ENCODE assay signal across 10 cellular contexts in the genomic region with DNA sequence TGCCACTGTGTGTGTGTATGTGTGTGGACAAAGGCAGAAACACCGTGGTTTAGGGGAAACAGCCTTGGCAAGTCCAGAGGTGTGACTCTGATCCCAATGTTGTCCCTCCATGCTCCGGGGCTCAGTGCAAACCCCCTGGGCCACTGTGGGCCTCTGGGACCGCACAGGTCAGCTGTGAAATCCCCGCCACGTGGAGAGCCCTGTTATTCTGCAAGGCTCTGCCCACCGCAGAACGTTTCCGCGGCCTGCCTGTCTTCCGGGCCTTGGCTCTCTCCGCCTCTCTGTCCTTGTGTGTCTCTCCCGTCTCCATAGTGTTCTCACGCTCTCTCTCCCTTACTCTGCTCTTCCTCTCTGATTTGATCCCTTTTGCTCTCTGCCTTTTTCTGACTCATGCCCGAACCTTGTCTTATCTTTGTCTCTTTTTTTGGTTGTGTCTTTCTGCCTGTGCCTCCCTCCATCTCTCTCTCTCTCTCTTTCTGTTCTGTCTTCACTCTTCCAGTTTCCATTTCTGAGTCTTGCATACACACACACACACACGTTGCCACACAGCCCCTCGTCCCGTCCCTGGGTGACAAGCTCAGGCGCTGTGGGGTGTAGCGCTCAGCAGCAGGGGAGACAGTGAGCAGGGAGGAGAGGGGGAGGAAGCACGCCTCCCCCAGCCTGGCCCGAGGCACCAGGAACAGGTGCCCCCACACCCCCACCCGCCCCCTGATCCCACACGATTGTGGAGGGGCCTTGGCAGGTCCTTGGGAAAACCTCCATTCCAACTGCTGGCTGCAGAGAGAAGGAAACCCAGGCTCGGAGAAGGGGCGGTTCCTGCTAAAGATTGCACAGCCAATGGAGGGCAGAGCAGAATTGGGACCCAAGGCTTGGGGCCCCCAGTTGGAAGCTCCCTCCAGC. TPM values are rescaled to one million over a fixed set of nuclear protein-coding genes. Genes with fewer than 3 reads are reported as not detected.
DNase-seq lines count a peak whose midpoint lies in the region; ATAC-seq, FAIRE-seq and TF ChIP-seq lines count a peak whose summit lies in the region.
"Had no signal": no experiment of that assay in that cellular context is flagged by ENCODE, and none has a peak within 500 bp of the region (broad histone marks: within the 10 kb centered on the region; RNA-seq: fewer than 3 reads in every experiment).

No MANE protein-coding gene starts in this region.

- POLR2A ChIA-PET in CD8-positive, alpha-beta T cell (lab: Charles Lee), result no interaction called here
- POLR2A ChIA-PET in K562 (lab: Yijun Ruan, JAX), result interaction anchor here (0.7 kb wide), 1 partner anchor 53 kb away, joined by 3 read pairs; no protein-coding TSS in a partner anchor

- TF ChIP-seq POLR2A in K562 (conservative IDR thresholded peaks at IDR 0.05) (no peak), gastrocnemius medialis (IDR thresholded peaks at IDR 0.05) (no peak)

- H3K36me3 Mint-ChIP-seq in CD8-positive, alpha-beta T cell, result no peaks in the 10 kb centered on the region

- H3K4me3 Mint-ChIP-seq in CD8-positive, alpha-beta T cell, result peak overlapping the region; percentile 59

- CTCF ChIA-PET in CD8-positive, alpha-beta T cell (lab: Charles Lee), result interaction anchor here (1.7 kb wide), 1 partner anchor 29 kb away, joined by 4 read pairs; no protein-coding TSS in a partner anchor
- CTCF ChIA-PET in K562 (lab: Yijun Ruan, JAX; ENCODE audit: low intra/inter-chr PET ratio), result no interaction called here

- no peak for TF ChIP-seq CTCF in CD8-positive, alpha-beta T cell (IDR thresholded peaks at IDR 0.05)
- TF ChIP-seq CTCF in K562 (IDR thresholded peaks at IDR 0.05 in 2 of 3, conservative IDR thresholded peaks at IDR 0.05 in 1 of 3; ENCODE audit: insufficient read depth in 2 of 3, low read depth in 1 of 3, low read length in 3 of 3), result no peak
- TF ChIP-seq CTCF in mucosa of descending colon (IDR thresholded peaks at IDR 0.05), result no peak
- no peak for TF ChIP-seq CTCF in gastrocnemius medialis (IDR thresholded peaks at IDR 0.05 in 4 of 5, conservative IDR thresholded peaks at IDR 0.05 in 1 of 5)

- TF ChIP-seq RAD21 in K562 (CRISPR knock-in tag; conservative IDR thresholded peaks at IDR 0.05 in 1 of 2, IDR thresholded peaks at IDR 0.05 in 1 of 2), result no peak

- H3K79me2 ChIP-seq in K562 (ENCODE audit: control insufficient read depth, insufficient read depth, low read length), result no peaks in the 10 kb centered on the region

- 5% methylated on average over 21 of the region's 25 CpGs for WGBS in K562 (ENCODE audit: insufficient coverage, low coverage, missing lambda C conversion rate)

- H3K4me3 ChIP-seq in CD8-positive, alpha-beta T cell (ENCODE audit: low read depth, low read length), result no peak overlapping the region
- no peak overlapping the region for H3K4me3 ChIP-seq in K562
- no peak overlapping the region for H3K4me3 ChIP-seq in mucosa of descending colon
- no peak overlapping the region for H3K4me3 ChIP-seq in gastrocnemius medialis

- H3K9me1 ChIP-seq in K562 (ENCODE audit: control insufficient read depth, insufficient read depth, low read length), result no peaks in the 10 kb centered on the region

- BruUV-seq in K562 (replicated peaks; lab: Mats Ljungman, UMichigan), result no TSS peak

- ATAC-seq in CD8-positive, alpha-beta T cell, result peak; percentile 27
- ATAC-seq in K562 (peak; percentile 40), mucosa of descending colon (peak; percentile 24), gastrocnemius medialis (no peak)
- ATAC-seq: PC-3 had no signal

- H3K27ac Mint-ChIP-seq in CD8-positive, alpha-beta T cell, result no peak overlapping the region

- peaks cover 9% of the 10 kb centered on the region; the same call in 1 of the 2 replicates for H4K20me1 ChIP-seq in K562 (replicated peaks; ENCODE audit: control insufficient read depth, insufficient read depth, low read length)

- H3K4me2 ChIP-seq in K562 (ENCODE audit: insufficient read depth, low read length), result no peak overlapping the region

- TF ChIP-seq EP300 in K562 (IDR thresholded peaks at IDR 0.05; ENCODE audit: low read length), result no peak

- in situ Hi-C loops in K562 (cut with MboI), result no loop called here
- in situ Hi-C loops in gastrocnemius medialis (cut with MboI; ENCODE audit: low sequenced_read_pairs in 4 of 4), result no loop called here

- H3K9me3 ChIP-seq in CD8-positive, alpha-beta T cell (ENCODE audit: low read length), result no peaks in the 10 kb centered on the region
- H3K9me3 ChIP-seq in K562 (replicated peaks; ENCODE audit: control insufficient read depth, insufficient read depth, low read depth, low read length) (no peaks in the 10 kb centered on the region), mucosa of descending colon (no peaks in the 10 kb centered on the region), gastrocnemius medialis (no peaks in the 10 kb centered on the region)

- H3K4me1 ChIP-seq in CD8-positive, alpha-beta T cell (ENCODE audit: insufficient read depth, low read length), result peaks cover 25% of the 10 kb centered on the region
- H3K4me1 ChIP-seq in K562 (replicated peaks in 1 of 2; ENCODE audit: control insufficient read depth in 2 of 2, insufficient read depth in 2 of 2, low read length in 2 of 2), result peaks cover 0 to 38% of the 10 kb centered on the region in 2 experiments; a peak in 3 of 5 replicates
- H3K4me1 ChIP-seq in mucosa of descending colon (ENCODE audit: low read depth), result no peaks in the 10 kb centered on the region
- no peaks in the 10 kb centered on the region for H3K4me1 ChIP-seq in gastrocnemius medialis

- no peaks in the 10 kb centered on the region for H3K36me3 ChIP-seq in CD8-positive, alpha-beta T cell (ENCODE audit: insufficient read depth, low read length)
- H3K36me3 ChIP-seq in K562 (ENCODE audit: control insufficient read depth, insufficient read depth, low read length) (no peaks in the 10 kb centered on the region), mucosa of descending colon (ENCODE audit: low read depth) (no peaks in the 10 kb centered on the region), gastrocnemius medialis (no peaks in the 10 kb centered on the region)

- H3K27ac ChIP-seq in CD8-positive, alpha-beta T cell (ENCODE audit: low read depth, low read length), result no peak overlapping the region
- no peak overlapping the region for H3K27ac ChIP-seq in K562 (ENCODE audit: extremely low read depth, low read depth, low read length)
- peak overlapping the region in 1 of 4 donors; percentile 14 for H3K27ac ChIP-seq in gastrocnemius medialis

- DNase-seq in CD8-positive, alpha-beta T cell, result peak in 1 of 7 experiments; percentile 33
- DNase-seq in Kasumi-1 (lab: John Stamatoyannopoulos, UW) (peak; percentile 85 to 90), K562 (ENCODE audit: extremely low read depth in 1 of 4, low spot score in 3 of 4) (peak in 2 of 4 experiments; percentile 9 to 13), mucosa of descending colon (no peak), NCI-H2107 treated with DMSO at 0.1 percent for 48 hours (lab: John Stamatoyannopoulos, UW; ENCODE audit: unreplicated experiment) (no peak), gastrocnemius medialis (no peak), SHP77 treated with DMSO at 0.1 percent for 48 hours (lab: John Stamatoyannopoulos, UW) (no peak), HK-2 (ENCODE audit: unreplicated experiment) (no peak)
- DNase-seq: PC-3 had no signal

- H3K9me3 Mint-ChIP-seq in CD8-positive, alpha-beta T cell, result no peaks in the 10 kb centered on the region

- no peak overlapping the region for H2AFZ ChIP-seq in K562 (ENCODE audit: low read depth, low read length)

- peaks cover 19% of the 10 kb centered on the region for H3K4me1 Mint-ChIP-seq in CD8-positive, alpha-beta T cell (ENCODE audit: low read depth)

- H3K27me3 ChIP-seq in CD8-positive, alpha-beta T cell (ENCODE audit: insufficient read depth, low read length), result peaks cover 18% of the 10 kb centered on the region
- H3K27me3 ChIP-seq in K562 (ENCODE audit: control insufficient read depth in 2 of 2, insufficient read depth in 2 of 2, low read length in 2 of 2) (peaks cover 11 to 37% of the 10 kb centered on the region in 2 experiments), gastrocnemius medialis (peaks cover 57 to 81% (median 76%) of the 10 kb centered on the region in 3 donors)

- H3K27me3 Mint-ChIP-seq in CD8-positive, alpha-beta T cell (ENCODE audit: low read depth), result peaks cover 45% of the 10 kb centered on the region

- H3K9ac ChIP-seq in K562 (ENCODE audit: insufficient read depth in 1 of 2, low read depth in 2 of 2, low read length in 2 of 2), result peak overlapping the region in 1 of 2 experiments; percentile 5; a peak in 1 of 4 replicates

- intact Hi-C loops in CD8-positive, alpha-beta T cell (cut with DNase I, micrococcal nuclease), result no loop called here
- intact Hi-C loops in K562 (cut with micrococcal nuclease), result no loop called here
- intact Hi-C loops in mucosa of descending colon (cut with DNase I, micrococcal nuclease), result no loop called here
- intact Hi-C loops in gastrocnemius medialis (cut with DNase I; ENCODE audit: low total_unique reads), result no loop called here

- no peak for FAIRE-seq in K562 (lab: Jason Lieb, UNC)

RNA-seq across cellular contexts. Expression of a gene that starts 3.0 kb away (rescaled TPM):
- not detected for total RNA-seq in CD8-positive, alpha-beta T cell
- total RNA-seq in K562 (2011; cell fraction: chromatin; rRNA removed; ENCODE audit: low replicate concordance), result not detected in 2 replicates
- total RNA-seq in K562 (2011; cell fraction: nucleolus; rRNA removed), result not detected in 2 replicates
- total RNA-seq in K562 (2011; cell fraction: nucleoplasm; rRNA removed), result not detected in 2 replicates
- total RNA-seq in K562 (2014; rRNA removed) (not detected in 2 replicates), K562 (2014; rRNA removed; fragmentation: Illumina TruSeq; extraction: Trizol) (not detected in 2 replicates), K562 (2015; rRNA removed; fragmentation: Illumina TruSeq; extraction: Trizol) (not detected in 2 replicates), K562 (2021) (not detected in 2 replicates), mucosa of descending colon (1 to 10 TPM in 2 of 3 donors, under 1 TPM in 1; 0.55 to 8.7 (median 1.3) TPM), gastrocnemius medialis (under 1 TPM in 1 of 4 donors, not detected in 3; 0.41 TPM)
- polyA plus RNA-seq in K562 (2011; rRNA removed) (not detected in 2 replicates), K562 (2014; fragmentation: Illumina TruSeq; extraction: Trizol) (not detected in 2 replicates), K562 (2014; fragmentation: Nextera tagmentation; extraction: Ambion mirVana) (under 1 TPM in 1 of 2 experiments, not detected in 1; 0.08 TPM), K562 (2014; rRNA removed) (not detected in 2 replicates)
- not detected in 2 replicates for polyA plus RNA-seq in K562 (2011; cell fraction: cytosol; rRNA removed)
- not detected in 2 replicates for polyA plus RNA-seq in K562 (2011; cell fraction: nucleus; rRNA removed)
- 0.17 and 0.36 TPM in 2 replicates for polyA plus RNA-seq in K562 (2012)
- polyA minus RNA-seq in K562 (2011; rRNA and poly(A)+ RNA removed), result not detected in 2 replicates
- polyA minus RNA-seq in K562 (2011; cell fraction: cytosol; rRNA and poly(A)+ RNA removed), result not detected in 2 replicates
- not detected in 2 replicates for polyA minus RNA-seq in K562 (2011; cell fraction: nucleus; rRNA and poly(A)+ RNA removed)

RNA-seq across cellular contexts. Expression of a gene that starts 30.7 kb away (rescaled TPM):
- total RNA-seq in CD8-positive, alpha-beta T cell, result 100 to 1,000 TPM; 514 to 558 TPM
- 299 and 811 TPM in 2 replicates for total RNA-seq in K562 (2011; cell fraction: chromatin; rRNA removed; ENCODE audit: low replicate concordance)
- total RNA-seq in K562 (2011; cell fraction: nucleolus; rRNA removed), result 301 and 324 TPM in 2 replicates
- total RNA-seq in K562 (2011; cell fraction: nucleoplasm; rRNA removed), result 310 and 346 TPM in 2 replicates
- total RNA-seq in K562 (2014; rRNA removed), result 32.2 and 36.0 TPM in 2 replicates
- total RNA-seq in K562 (2014; rRNA removed; fragmentation: Illumina TruSeq; extraction: Trizol), result 6.0 and 8.4 TPM in 2 replicates
- 16.3 and 17.2 TPM in 2 replicates for total RNA-seq in K562 (2015; rRNA removed; fragmentation: Illumina TruSeq; extraction: Trizol)
- total RNA-seq in K562 (2021), result 116 and 146 TPM in 2 replicates
- 28.1 and 70.4 TPM in 2 replicates for polyA plus RNA-seq in K562 (2011; rRNA removed)
- polyA plus RNA-seq in K562 (2011; cell fraction: cytosol; rRNA removed), result 32.2 and 33.2 TPM in 2 replicates
- 546 and 794 TPM in 2 replicates for polyA plus RNA-seq in K562 (2011; cell fraction: nucleus; rRNA removed)
- polyA plus RNA-seq in K562 (2012), result 103 and 172 TPM in 2 replicates
- polyA plus RNA-seq in K562 (2014; fragmentation: Illumina TruSeq; extraction: Trizol), result 44.5 and 79.0 TPM in 2 replicates
- polyA plus RNA-seq in K562 (2014; fragmentation: Nextera tagmentation; extraction: Ambion mirVana), result 1 to 10 TPM in 1 of 2 experiments, under 1 TPM in 1; 0.74 to 2.3 TPM
- 125 and 144 TPM in 2 replicates for polyA plus RNA-seq in K562 (2014; rRNA removed)
- polyA minus RNA-seq in K562 (2011; rRNA and poly(A)+ RNA removed), result 16.0 and 20.5 TPM in 2 replicates
- polyA minus RNA-seq in K562 (2011; cell fraction: cytosol; rRNA and poly(A)+ RNA removed), result 21.1 and 33.8 TPM in 2 replicates
- 88.3 and 112 TPM in 2 replicates for polyA minus RNA-seq in K562 (2011; cell fraction: nucleus; rRNA and poly(A)+ RNA removed)
- total RNA-seq in mucosa of descending colon, result 100 to 1,000 TPM; 157 to 214 (median 199) TPM
- 10 to 100 TPM in 3 of 4 donors, 1 to 10 TPM in 1; 9.9 to 49.5 (median 15.5) TPM for total RNA-seq in gastrocnemius medialis

RNA-seq across cellular contexts. Expression of a gene that starts 45.3 kb away (rescaled TPM):
- total RNA-seq in CD8-positive, alpha-beta T cell, result 1 to 10 TPM; 2.3 to 2.7 TPM
- 0.53 TPM in 1 of 2 replicates, not detected in the other for total RNA-seq in K562 (2011; cell fraction: chromatin; rRNA removed; ENCODE audit: low replicate concordance)
- 1.2 TPM in 2 replicates for total RNA-seq in K562 (2011; cell fraction: nucleolus; rRNA removed)
- 0.44 and 0.61 TPM in 2 replicates for total RNA-seq in K562 (2011; cell fraction: nucleoplasm; rRNA removed)
- total RNA-seq in K562 (2014; rRNA removed) (0.64 and 1.6 TPM in 2 replicates), K562 (2014; rRNA removed; fragmentation: Illumina TruSeq; extraction: Trizol) (0.10 TPM in 1 of 2 replicates, not detected in the other), K562 (2015; rRNA removed; fragmentation: Illumina TruSeq; extraction: Trizol) (0.38 and 0.43 TPM in 2 replicates), K562 (2021) (0.58 and 0.74 TPM in 2 replicates), mucosa of descending colon (10 to 100 TPM in 2 of 3 donors, 1 to 10 TPM in 1; 9.2 to 21.6 (median 20.9) TPM), gastrocnemius medialis (1 to 10 TPM; 1.5 to 4.9 (median 3.4) TPM)
- polyA plus RNA-seq in K562 (2011; rRNA removed) (0.11 and 0.12 TPM in 2 replicates), K562 (2014; fragmentation: Illumina TruSeq; extraction: Trizol) (0.06 and 0.28 TPM in 2 replicates), K562 (2014; fragmentation: Nextera tagmentation; extraction: Ambion mirVana) (under 1 TPM; 0.23 to 0.34 TPM), K562 (2014; rRNA removed) (0.15 and 0.32 TPM in 2 replicates)
- polyA plus RNA-seq in K562 (2011; cell fraction: cytosol; rRNA removed), result 0.32 and 0.64 TPM in 2 replicates
- 0.24 and 0.43 TPM in 2 replicates for polyA plus RNA-seq in K562 (2011; cell fraction: nucleus; rRNA removed)
- 0.35 and 0.48 TPM in 2 replicates for polyA plus RNA-seq in K562 (2012)
- polyA minus RNA-seq in K562 (2011; rRNA and poly(A)+ RNA removed), result 0.28 TPM in 1 of 2 replicates, not detected in the other
- 0.91 and 0.95 TPM in 2 replicates for polyA minus RNA-seq in K562 (2011; cell fraction: cytosol; rRNA and poly(A)+ RNA removed)
- 0.89 and 1.8 TPM in 2 replicates for polyA minus RNA-seq in K562 (2011; cell fraction: nucleus; rRNA and poly(A)+ RNA removed)

RNA-seq across cellular contexts. Expression of a gene that starts 53.5 kb away (rescaled TPM):
- 10 to 100 TPM; 15.3 TPM for total RNA-seq in CD8-positive, alpha-beta T cell
- not detected in 2 replicates for total RNA-seq in K562 (2011; cell fraction: chromatin; rRNA removed; ENCODE audit: low replicate concordance)
- total RNA-seq in K562 (2011; cell fraction: nucleolus; rRNA removed), result not detected in 2 replicates
- total RNA-seq in K562 (2011; cell fraction: nucleoplasm; rRNA removed), result not detected in 2 replicates
- not detected in 2 replicates for total RNA-seq in K562 (2014; rRNA removed)
- total RNA-seq in K562 (2014; rRNA removed; fragmentation: Illumina TruSeq; extraction: Trizol), result not detected in 2 replicates
- 0.23 and 0.54 TPM in 2 replicates for total RNA-seq in K562 (2015; rRNA removed; fragmentation: Illumina TruSeq; extraction: Trizol)
- 0.20 and 0.24 TPM in 2 replicates for total RNA-seq in K562 (2021)
- polyA plus RNA-seq in K562 (2011; rRNA removed), result not detected in 2 replicates
- polyA plus RNA-seq in K562 (2011; cell fraction: cytosol; rRNA removed), result not detected in 2 replicates
- not detected in 2 replicates for polyA plus RNA-seq in K562 (2011; cell fraction: nucleus; rRNA removed)
- 0.40 and 7.6 TPM in 2 replicates for polyA plus RNA-seq in K562 (2012)
- 0.12 TPM in 1 of 2 replicates, not detected in the other for polyA plus RNA-seq in K562 (2014; fragmentation: Illumina TruSeq; extraction: Trizol)
- polyA plus RNA-seq in K562 (2014; fragmentation: Nextera tagmentation; extraction: Ambion mirVana), result not detected
- 0.12 TPM in 1 of 2 replicates, not detected in the other for polyA plus RNA-seq in K562 (2014; rRNA removed)
- polyA minus RNA-seq in K562 (2011; rRNA and poly(A)+ RNA removed), result not detected in 2 replicates
- not detected in 2 replicates for polyA minus RNA-seq in K562 (2011; cell fraction: cytosol; rRNA and poly(A)+ RNA removed)
- polyA minus RNA-seq in K562 (2011; cell fraction: nucleus; rRNA and poly(A)+ RNA removed), result not detected in 2 replicates
- 10 to 100 TPM in 2 of 3 donors, 1 to 10 TPM in 1; 5.4 to 26.7 (median 17.1) TPM for total RNA-seq in mucosa of descending colon
- total RNA-seq in gastrocnemius medialis, result 1 to 10 TPM in 3 of 4 donors, under 1 TPM in 1; 0.12 to 3.5 (median 2.9) TPM
- total RNA-seq: epithelial cell of proximal tubule, PC-3 had no signal

RNA-seq across cellular contexts. Expression of a gene that starts 54.8 kb away (rescaled TPM):
- not detected for total RNA-seq in CD8-positive, alpha-beta T cell
- not detected in 2 replicates for total RNA-seq in K562 (2011; cell fraction: chromatin; rRNA removed; ENCODE audit: low replicate concordance)
- total RNA-seq in K562 (2011; cell fraction: nucleolus; rRNA removed), result not detected in 2 replicates
- not detected in 2 replicates for total RNA-seq in K562 (2011; cell fraction: nucleoplasm; rRNA removed)
- total RNA-seq in K562 (2014; rRNA removed) (not detected in 2 replicates), K562 (2014; rRNA removed; fragmentation: Illumina TruSeq; extraction: Trizol) (not detected in 2 replicates), K562 (2015; rRNA removed; fragmentation: Illumina TruSeq; extraction: Trizol) (not detected in 2 replicates), K562 (2021) (0.29 and 0.38 TPM in 2 replicates), mucosa of descending colon (100 to 1,000 TPM; 130 to 446 (median 319) TPM), gastrocnemius medialis (1 to 10 TPM in 2 of 4 donors, under 1 TPM in 1, not detected in 1; 0.83 to 4.6 (median 4.2) TPM)
- polyA plus RNA-seq in K562 (2011; rRNA removed) (0.09 and 0.15 TPM in 2 replicates), K562 (2014; fragmentation: Illumina TruSeq; extraction: Trizol) (not detected in 2 replicates), K562 (2014; fragmentation: Nextera tagmentation; extraction: Ambion mirVana) (not detected), K562 (2014; rRNA removed) (0.96 TPM in 1 of 2 replicates, not detected in the other)
- polyA plus RNA-seq in K562 (2011; cell fraction: cytosol; rRNA removed), result 0.67 TPM in 1 of 2 replicates, not detected in the other
- 0.14 and 0.54 TPM in 2 replicates for polyA plus RNA-seq in K562 (2011; cell fraction: nucleus; rRNA removed)
- polyA plus RNA-seq in K562 (2012), result 0.32 and 0.38 TPM in 2 replicates
- polyA minus RNA-seq in K562 (2011; rRNA and poly(A)+ RNA removed), result not detected in 2 replicates
- not detected in 2 replicates for polyA minus RNA-seq in K562 (2011; cell fraction: cytosol; rRNA and poly(A)+ RNA removed)
- polyA minus RNA-seq in K562 (2011; cell fraction: nucleus; rRNA and poly(A)+ RNA removed), result not detected in 2 replicates

Comparison
In these comparisons a context has a peak if more than half of its experiments do, and no peak if none do; other contexts are left out.
1. ATAC-seq: peak in CD8-positive, alpha-beta T cell (single experiment), K562 (single experiment) and mucosa of descending colon (single experiment); none in gastrocnemius medialis (0 of 2).
2. DNase-seq: peak in Kasumi-1 (2 of 2); none in mucosa of descending colon (0 of 3), NCI-H2107 treated with DMSO at 0.1 percent for 48 hours (single experiment), gastrocnemius medialis (0 of 2), SHP77 treated with DMSO at 0.1 percent for 48 hours (single experiment) and HK-2 (single experiment).